ENCODE assay signal across 18 cellular contexts in the genomic region with DNA sequence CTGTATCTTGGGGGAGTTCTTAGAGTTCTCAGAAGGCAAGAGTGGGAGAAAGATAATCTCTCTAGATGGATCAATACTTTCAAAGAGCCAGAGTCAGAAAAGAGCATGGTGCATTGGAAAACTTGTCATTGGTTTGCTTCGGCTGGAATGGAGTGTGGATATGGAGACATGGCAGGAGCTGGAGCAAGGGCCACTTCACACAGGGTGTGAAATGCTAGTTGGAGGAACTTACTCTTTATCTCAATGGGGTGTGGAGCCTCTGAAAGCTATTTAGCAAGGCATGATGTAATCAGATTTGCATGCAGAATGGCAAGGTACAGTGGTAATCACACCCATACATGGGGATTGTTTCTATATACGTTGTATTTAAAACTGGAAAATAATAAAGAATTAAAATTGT. TPM values are rescaled to one million over a fixed set of nuclear protein-coding genes. Genes with fewer than 3 reads are reported as not detected.
DNase-seq lines count a peak whose midpoint lies in the region; ATAC-seq, FAIRE-seq and TF ChIP-seq lines count a peak whose summit lies in the region.
"Had no signal": no experiment of that assay in that cellular context is flagged by ENCODE, and none has a peak within 500 bp of the region (broad histone marks: within the 10 kb centered on the region; RNA-seq: fewer than 3 reads in every experiment).

No MANE protein-coding gene starts in this region.

- H3K4me2 ChIP-seq in H1 (ENCODE audit: insufficient read depth in 1 of 2, low read depth in 2 of 2, low read length in 2 of 2), result no peak overlapping the region
- H3K4me2 ChIP-seq in neural progenitor cell, result no peak overlapping the region

- no peak overlapping the region for H3K56ac ChIP-seq in H1 (replicated peaks; ENCODE audit: insufficient read length, low read depth, low read length)

- no peak overlapping the region for H3K14ac ChIP-seq in H1 (ENCODE audit: insufficient read length)

- H2AFZ ChIP-seq in H1 (ENCODE audit: low read length) (peak overlapping the region; percentile 80), neural progenitor cell (replicated peaks) (no peak overlapping the region)

- H2BK15ac ChIP-seq in H1 (ENCODE audit: low read length), result peak overlapping the region; percentile 67; the same call in 1 of the 2 replicates

- TF ChIP-seq EP300 in H1 (IDR thresholded peaks at IDR 0.05; ENCODE audit: borderline replicate concordance in 1 of 2, low read depth in 2 of 2, low read length in 2 of 2), result no peak

- TF ChIP-seq CTCF in H1 (IDR thresholded peaks at IDR 0.05; ENCODE audit: control extremely low read depth in 1 of 3, insufficient read depth in 1 of 3, low read depth in 1 of 3, low read length in 3 of 3), result no peak
- no peak for TF ChIP-seq CTCF in neural progenitor cell (IDR thresholded peaks at IDR 0.05)
- TF ChIP-seq CTCF in activated CD8-positive, alpha-beta T cell treated with anti-CD3 and anti-CD28 coated beads for 36 hours (IDR thresholded peaks at IDR 0.05), result no peak

- DNase-seq in DMS153 (lab: John Stamatoyannopoulos, UW), result peak; percentile 25
- no peak for DNase-seq in DMS153 treated with DMSO at 0.1 percent for 48 hours (lab: John Stamatoyannopoulos, UW; ENCODE audit: unreplicated experiment)
- peak; percentile 84 to 87 for DNase-seq in NOMO-1 (lab: John Stamatoyannopoulos, UW; ENCODE audit: unreplicated experiment in 2 of 2)
- no peak for DNase-seq in H1 (ENCODE audit: low read depth in 1 of 2, low spot score in 2 of 2)
- no peak for DNase-seq in neural progenitor cell (ENCODE audit: low spot score)
- DNase-seq in activated CD8-positive, alpha-beta T cell treated with anti-CD3 and anti-CD28 coated beads for 36 hours, result no peak
- DNase-seq: activated CD4-positive, CD25-positive, alpha-beta regulatory T cell treated with anti-CD3 and anti-CD28 coated beads, Interleukin-2, amount 50 U/mL, for 72 hours; activated T-cell treated with anti-CD3 and anti-CD28 coated beads, Interleukin-2, amount 50 U/mL, for 1 hour; caudate nucleus; HCEC 1CT; natural killer cell; NCI-H2081; sigmoid colon; stimulated activated naive CD8-positive, alpha-beta T cell treated with anti-CD3 and anti-CD28 coated beads, Interleukin-15, Interleukin-2, amounts not matched to agents 100 U/mL and 50 U/mL, for 24 hours had no signal

- H3K9me3 Mint-ChIP-seq in neural progenitor cell, result no peaks in the 10 kb centered on the region
- H3K9me3 Mint-ChIP-seq in activated CD8-positive, alpha-beta T cell treated with anti-CD3 and anti-CD28 coated beads for 36 hours, result no peaks in the 10 kb centered on the region
- H3K9me3 Mint-ChIP-seq: natural killer cell had no signal

- no peaks in the 10 kb centered on the region for H3K9me3 ChIP-seq in H1 (ENCODE audit: insufficient read depth in 2 of 2, low read depth in 1 of 2, low read length in 1 of 2)
- no peaks in the 10 kb centered on the region for H3K9me3 ChIP-seq in neural progenitor cell (ENCODE audit: low read depth)
- H3K9me3 ChIP-seq: gastroesophageal sphincter, sigmoid colon had no signal

- no peak overlapping the region for H4K8ac ChIP-seq in H1 (ENCODE audit: extremely low read depth, insufficient read depth, low read length)

- WGBS in H1 (ENCODE audit: extremely low coverage in 1 of 2, insufficient coverage in 1 of 2, insufficient read length in 1 of 2, insufficient replicate concordance in 2 of 2, low coverage in 1 of 2, low lambda C conversion rate in 2 of 2, missing lambda C conversion rate in 1 of 2), 2 experiments, result 95% methylated on average over 2 of the region's 2 CpGs; no CpG with 5 or more reads in 1 of the 2 experiments

- no peak overlapping the region for H2BK20ac ChIP-seq in H1 (ENCODE audit: low read length)

- no peak overlapping the region for H3K27ac ChIP-seq in H1 (ENCODE audit: low read depth, low read length)
- H3K27ac ChIP-seq in neural progenitor cell, result no peak overlapping the region
- H3K27ac ChIP-seq: 22Rv1, gastroesophageal sphincter, sigmoid colon had no signal

- H4K91ac ChIP-seq in H1 (replicated peaks; ENCODE audit: insufficient read length, low read length), result no peak overlapping the region

- no peak overlapping the region for H3K23ac ChIP-seq in H1 (ENCODE audit: insufficient read length)

- H3K9ac ChIP-seq in H1 (replicated peaks in 1 of 4; ENCODE audit: extremely low read depth in 1 of 4, low read depth in 3 of 4, low read length in 3 of 4) (no peak overlapping the region), neural progenitor cell (no peak overlapping the region)

- no peak overlapping the region for H3K18ac ChIP-seq in H1 (ENCODE audit: extremely low read depth, low read length)

- H3K4ac ChIP-seq in H1 (replicated peaks; ENCODE audit: insufficient read length, low read depth, low read length), result no peak overlapping the region

- FAIRE-seq in H1 (lab: Jason Lieb, UNC), result no peak

- H3K36me3 Mint-ChIP-seq in neural progenitor cell, result no peaks in the 10 kb centered on the region
- no peaks in the 10 kb centered on the region for H3K36me3 Mint-ChIP-seq in activated CD8-positive, alpha-beta T cell treated with anti-CD3 and anti-CD28 coated beads for 36 hours (ENCODE audit: low read depth)
- H3K36me3 Mint-ChIP-seq: natural killer cell had no signal

- no peak overlapping the region for H2BK120ac ChIP-seq in H1 (replicated peaks; ENCODE audit: low read depth, low read length)

- no peaks in the 10 kb centered on the region; a peak in 1 of 7 replicates for H3K27me3 ChIP-seq in H1 (replicated peaks in 1 of 4; ENCODE audit: control insufficient read depth in 3 of 4, extremely low read depth in 1 of 4, insufficient read depth in 3 of 4, low read length in 3 of 4)
- no peaks in the 10 kb centered on the region for H3K27me3 ChIP-seq in neural progenitor cell
- H3K27me3 ChIP-seq: gastroesophageal sphincter, sigmoid colon had no signal

- no peaks in the 10 kb centered on the region for H3K36me3 ChIP-seq in H1 (ENCODE audit: control insufficient read depth in 2 of 4, insufficient read depth in 4 of 4, low read length in 3 of 4)
- no peaks in the 10 kb centered on the region for H3K36me3 ChIP-seq in neural progenitor cell
- H3K36me3 ChIP-seq: gastroesophageal sphincter, sigmoid colon had no signal

- H4K20me1 ChIP-seq in H1 (replicated peaks in 1 of 2; ENCODE audit: control insufficient read depth in 1 of 2, insufficient read depth in 2 of 2, low read length in 2 of 2) (no peaks in the 10 kb centered on the region), neural progenitor cell (ENCODE audit: low read depth) (no peaks in the 10 kb centered on the region)

- CTCF ChIA-PET in H1 (lab: Charles Lee; ENCODE audit: partially characterized antibody), result interaction anchor here (1.0 to 1.7 kb wide), 5 partner anchors 10 to 44 kb away, joined by 3 to 4 read pairs (median 3); partner anchors contain the start of gene PAQR8
- CTCF ChIA-PET in activated CD8-positive, alpha-beta T cell treated with anti-CD3 and anti-CD28 coated beads for 36 hours (lab: Charles Lee), result interaction anchor here (1.6 kb wide), 1 partner anchor 18 kb away, joined by 4 read pairs; no protein-coding TSS in a partner anchor

- no peak overlapping the region for H2BK5ac ChIP-seq in H1 (ENCODE audit: low read depth, low read length)

- TF ChIP-seq POLR2A in H1 (IDR thresholded peaks at IDR 0.05; ENCODE audit: control extremely low read depth in 1 of 2, low read depth in 2 of 2, low read length in 2 of 2), result no peak

- H3K4me3 Mint-ChIP-seq in neural progenitor cell, result no peak overlapping the region
- no peak overlapping the region for H3K4me3 Mint-ChIP-seq in activated CD8-positive, alpha-beta T cell treated with anti-CD3 and anti-CD28 coated beads for 36 hours
- H3K4me3 Mint-ChIP-seq: natural killer cell had no signal

- no peak for TF ChIP-seq RAD21 in H1 (IDR thresholded peaks at IDR 0.05 in 1 of 2, conservative IDR thresholded peaks at IDR 0.05 in 1 of 2; ENCODE audit: low read depth in 2 of 2, low read length in 2 of 2)

- intact Hi-C loops in activated CD8-positive, alpha-beta T cell treated with anti-CD3 and anti-CD28 coated beads for 36 hours (cut with micrococcal nuclease), result no loop called here

- H2AK5ac ChIP-seq in H1 (ENCODE audit: low read depth, low read length), result no peak overlapping the region

- no peak for ATAC-seq in GM19397 (IDR thresholded peaks at IDR 0.05; ENCODE audit: unreplicated experiment)
- ATAC-seq in GM19324 (IDR thresholded peaks at IDR 0.05; ENCODE audit: low FRiP score, unreplicated experiment), result no peak
- ATAC-seq in activated CD8-positive, alpha-beta T cell treated with anti-CD3 and anti-CD28 coated beads for 36 hours, result no peak
- ATAC-seq: gastroesophageal sphincter; natural killer cell; stimulated activated naive CD8-positive, alpha-beta T cell treated with anti-CD3 and anti-CD28 coated beads, Interleukin-15, Interleukin-2, amounts not matched to agents 100 U/mL and 50 U/mL, for 24 hours had no signal

- H3F3A ChIP-seq in neural progenitor cell (ENCODE audit: low read depth), result peaks cover 27% of the 10 kb centered on the region

- H4K5ac ChIP-seq in H1 (ENCODE audit: insufficient read length, low read depth, low read length), result no peak overlapping the region

- peak overlapping the region; percentile 25 for H3K27ac Mint-ChIP-seq in neural progenitor cell
- no peak overlapping the region for H3K27ac Mint-ChIP-seq in activated CD8-positive, alpha-beta T cell treated with anti-CD3 and anti-CD28 coated beads for 36 hours
- H3K27ac Mint-ChIP-seq: natural killer cell had no signal

- H3K79me2 ChIP-seq in H1 (ENCODE audit: control insufficient read depth in 1 of 2, insufficient read depth in 2 of 2, low read length in 2 of 2), result no peaks in the 10 kb centered on the region
- H3K79me2 ChIP-seq in neural progenitor cell (ENCODE audit: low read depth), result no peaks in the 10 kb centered on the region

- H3K23me2 ChIP-seq in H1 (ENCODE audit: low read depth, low read length), result no peaks in the 10 kb centered on the region

- H3K4me1 Mint-ChIP-seq in neural progenitor cell, result peaks cover 68% of the 10 kb centered on the region
- peaks cover 33% of the 10 kb centered on the region for H3K4me1 Mint-ChIP-seq in activated CD8-positive, alpha-beta T cell treated with anti-CD3 and anti-CD28 coated beads for 36 hours (ENCODE audit: low read depth)

- H3K4me1 ChIP-seq in H1 (replicated peaks in 1 of 4; ENCODE audit: control insufficient read depth in 3 of 4, insufficient read depth in 4 of 4, low read length in 3 of 4), result peaks cover 4 to 14% (median 7%) of the 10 kb centered on the region in 4 experiments
- peaks cover 30% of the 10 kb centered on the region for H3K4me1 ChIP-seq in neural progenitor cell
- H3K4me1 ChIP-seq: gastroesophageal sphincter, sigmoid colon had no signal

- H3K4me3 ChIP-seq in H1 (ENCODE audit: extremely low read depth in 1 of 4, insufficient read depth in 2 of 4, low read depth in 3 of 4, low read length in 4 of 4) (no peak overlapping the region), neural progenitor cell (no peak overlapping the region)
- H3K4me3 ChIP-seq: gastroesophageal sphincter, sigmoid colon had no signal

- H3K27me3 Mint-ChIP-seq in neural progenitor cell (ENCODE audit: insufficient read depth, low read depth), result no peaks in the 10 kb centered on the region
- no peaks in the 10 kb centered on the region for H3K27me3 Mint-ChIP-seq in activated CD8-positive, alpha-beta T cell treated with anti-CD3 and anti-CD28 coated beads for 36 hours

- POLR2A ChIA-PET in H1 (lab: Charles Lee; ENCODE audit: partially characterized antibody), result no interaction called here
- POLR2A ChIA-PET in activated CD8-positive, alpha-beta T cell treated with anti-CD3 and anti-CD28 coated beads for 36 hours (lab: Charles Lee), result interaction anchor here (0.8 kb wide), 1 partner anchor 31 kb away, joined by 3 read pairs; the partner anchor contains the start of gene PAQR8

- no peak overlapping the region for H2BK12ac ChIP-seq in H1 (ENCODE audit: low read depth, low read length)

- no peaks in the 10 kb centered on the region for H3K79me1 ChIP-seq in H1 (ENCODE audit: low read depth, low read length)

RNA-seq across cellular contexts. Expression of gene PAQR8, which starts 31.5 kb away (rescaled TPM):
- total RNA-seq in H1 (2021; fragmentation: NEBNext Ultra II Directional; extraction: Animal tissue kit (Norgen Biotek cat#: 25700)), result 9.1 and 9.6 TPM in 2 replicates
- polyA plus RNA-seq in H1 (2011; rRNA removed), result 7.6 and 9.7 TPM in 2 replicates
- polyA plus RNA-seq in H1 (2011; cell fraction: cytosol; rRNA removed), result 7.1 TPM
- polyA plus RNA-seq in H1 (2011; cell fraction: nucleus; rRNA removed), result 6.6 TPM
- polyA plus RNA-seq in H1 (2012, experiment 1 of 2), result 5.6 to 6.7 TPM (median 6.0 TPM) in 4 replicates
- 4.6 TPM for polyA plus RNA-seq in H1 (2012, experiment 2 of 2)
- 9.6 TPM for polyA plus RNA-seq in H1 (2013, experiment 1 of 2)
- polyA plus RNA-seq in H1 (2013, experiment 2 of 2), result 11.3 TPM
- polyA minus RNA-seq in H1 (2011; rRNA and poly(A)+ RNA removed), result 14.5 and 16.9 TPM in 2 replicates
- 5.9 TPM for polyA minus RNA-seq in H1 (2011; cell fraction: cytosol; rRNA and poly(A)+ RNA removed)
- 7.4 TPM for polyA minus RNA-seq in H1 (2011; cell fraction: nucleus; rRNA and poly(A)+ RNA removed)
- total RNA-seq in neural progenitor cell (ENCODE audit: low replicate concordance), result 16.9 and 17.7 TPM in 2 replicates
- total RNA-seq in activated CD8-positive, alpha-beta T cell treated with anti-CD3 and anti-CD28 coated beads for 36 hours, result 10 to 100 TPM; 12.9 to 13.7 TPM

RNA-seq across cellular contexts. Expression of gene MCM3, which starts 45.9 kb away (rescaled TPM):
- 293 TPM in 2 replicates for total RNA-seq in H1 (2021; fragmentation: NEBNext Ultra II Directional; extraction: Animal tissue kit (Norgen Biotek cat#: 25700))
- polyA plus RNA-seq in H1 (2011; rRNA removed), result 262 and 275 TPM in 2 replicates
- polyA plus RNA-seq in H1 (2011; cell fraction: cytosol; rRNA removed), result 388 TPM
- polyA plus RNA-seq in H1 (2011; cell fraction: nucleus; rRNA removed), result 398 TPM
- 284 to 317 TPM (median 306 TPM) in 4 replicates for polyA plus RNA-seq in H1 (2012, experiment 1 of 2)
- polyA plus RNA-seq in H1 (2012, experiment 2 of 2), result 63.7 TPM
- 154 TPM for polyA plus RNA-seq in H1 (2013, experiment 1 of 2)
- polyA plus RNA-seq in H1 (2013, experiment 2 of 2), result 151 TPM
- polyA minus RNA-seq in H1 (2011; rRNA and poly(A)+ RNA removed), result 510 and 545 TPM in 2 replicates
- 161 TPM for polyA minus RNA-seq in H1 (2011; cell fraction: cytosol; rRNA and poly(A)+ RNA removed)
- 219 TPM for polyA minus RNA-seq in H1 (2011; cell fraction: nucleus; rRNA and poly(A)+ RNA removed)
- total RNA-seq in neural progenitor cell (ENCODE audit: low replicate concordance), result 224 and 246 TPM in 2 replicates
- 100 to 1,000 TPM; 291 to 293 TPM for total RNA-seq in activated CD8-positive, alpha-beta T cell treated with anti-CD3 and anti-CD28 coated beads for 36 hours

Comparison
In these comparisons a context has a peak if more than half of its experiments do, and no peak if none do; other contexts are left out.
1. DNase-seq: peak in DMS153 (single experiment) and NOMO-1 (2 of 2); none in DMS153 treated with DMSO at 0.1 percent for 48 hours (single experiment), H1 (0 of 2), neural progenitor cell (single experiment) and activated CD8-positive, alpha-beta T cell treated with anti-CD3 and anti-CD28 coated beads for 36 hours (single experiment).